14 cellular contexts compared by ENCODE assay signal in genomic region chr3:151561878-151562277, GRCh38.
DNase-seq lines count a peak whose midpoint lies in the region; ATAC-seq, FAIRE-seq and TF ChIP-seq lines count a peak whose summit lies in the region.
"Had no signal": no experiment of that assay in that cellular context is flagged by ENCODE, and none has a peak within 500 bp of the region (broad histone marks: within the 10 kb centered on the region; RNA-seq: fewer than 3 reads in every experiment).

No MANE protein-coding gene starts in this region.

- no peak for TF ChIP-seq CTCF in astrocyte (IDR thresholded peaks at IDR 0.05; ENCODE audit: insufficient read depth, low read depth, low read length)
- no peak for TF ChIP-seq CTCF in fibroblast of the aortic adventitia (IDR thresholded peaks at IDR 0.05; ENCODE audit: insufficient read depth, low read length)
- TF ChIP-seq CTCF in mesothelial cell of epicardium (IDR thresholded peaks at IDR 0.05; ENCODE audit: unreplicated experiment) = no peak

- H3K4me3 ChIP-seq in astrocyte (ENCODE audit: insufficient read depth, low read depth, low read length) (no peak overlapping the region), fibroblast of the aortic adventitia (ENCODE audit: low read depth, low read length) (no peak overlapping the region)

- no peaks in the 10 kb centered on the region for H3K9me3 ChIP-seq in astrocyte (ENCODE audit: insufficient read depth, low read depth, low read length)

- no peak overlapping the region for H3K9ac ChIP-seq in astrocyte (ENCODE audit: low read length)

- H3K27me3 Mint-ChIP-seq in astrocyte (ENCODE audit: low read depth, unreplicated experiment) (no peaks in the 10 kb centered on the region), mesothelial cell of epicardium (ENCODE audit: low read depth) (no peaks in the 10 kb centered on the region)

- no peaks in the 10 kb centered on the region for H3K27me3 ChIP-seq in astrocyte (ENCODE audit: insufficient read depth, low read length)

- ATAC-seq in HG03135 (IDR thresholded peaks at IDR 0.05; ENCODE audit: unreplicated experiment) = no peak
- ATAC-seq in Right ventricle myocardium superior (ENCODE audit: poor library complexity) = no peak
- no peak for ATAC-seq in HG03520 (IDR thresholded peaks at IDR 0.05; ENCODE audit: unreplicated experiment)

- no peak overlapping the region for H3K27ac ChIP-seq in astrocyte (ENCODE audit: low read depth, low read length)

- no peak overlapping the region for H3K4me2 ChIP-seq in astrocyte (ENCODE audit: low read length)

- H3K27ac Mint-ChIP-seq in astrocyte (ENCODE audit: unreplicated experiment) = no peak overlapping the region
- peak overlapping the region; percentile 14 for H3K27ac Mint-ChIP-seq in mesothelial cell of epicardium
- H3K27ac Mint-ChIP-seq: B cell; CD4-positive, alpha-beta memory T cell; HFFc6 had no signal

- no peak overlapping the region for H2AFZ ChIP-seq in astrocyte (ENCODE audit: low read depth, low read length)

- H3K4me1 Mint-ChIP-seq in astrocyte (ENCODE audit: low read depth, unreplicated experiment) (no peaks in the 10 kb centered on the region), mesothelial cell of epicardium (peaks cover 29% of the 10 kb centered on the region)
- H3K4me1 Mint-ChIP-seq: B cell; CD4-positive, alpha-beta memory T cell had no signal

- H3K4me3 Mint-ChIP-seq in astrocyte (ENCODE audit: unreplicated experiment) = no peak overlapping the region
- H3K4me3 Mint-ChIP-seq in mesothelial cell of epicardium = no peak overlapping the region
- H3K4me3 Mint-ChIP-seq: B cell; CD4-positive, alpha-beta memory T cell; HFFc6 had no signal

- no peaks in the 10 kb centered on the region for H3K9me3 Mint-ChIP-seq in astrocyte (ENCODE audit: unreplicated experiment)
- H3K9me3 Mint-ChIP-seq in mesothelial cell of epicardium = peaks cover 3% of the 10 kb centered on the region
- H3K9me3 Mint-ChIP-seq: CD4-positive, alpha-beta memory T cell; HFFc6 had no signal

- H3K36me3 Mint-ChIP-seq in astrocyte (ENCODE audit: low read depth, unreplicated experiment) (no peaks in the 10 kb centered on the region), mesothelial cell of epicardium (no peaks in the 10 kb centered on the region)
- H3K36me3 Mint-ChIP-seq: CD4-positive, alpha-beta memory T cell had no signal

- no peak for FAIRE-seq in astrocyte (lab: Jason Lieb, UNC)

- no peaks in the 10 kb centered on the region for H3K36me3 ChIP-seq in astrocyte (ENCODE audit: insufficient read depth, low read length)

- intact Hi-C loops in Right ventricle myocardium superior (cut with DNase I) = no loop called here

- no peaks in the 10 kb centered on the region for H3K79me2 ChIP-seq in astrocyte (ENCODE audit: insufficient read depth, low read length)

- H4K20me1 ChIP-seq in astrocyte (ENCODE audit: insufficient read depth, low read length) = no peaks in the 10 kb centered on the region

- no peaks in the 10 kb centered on the region for H3K4me1 ChIP-seq in astrocyte (ENCODE audit: insufficient read depth, low read length)

- DNase-seq in ELF-1 (ENCODE audit: low read depth, low spot score) (peak; percentile 42), astrocyte (ENCODE audit: low read depth) (peak; percentile 60), fibroblast of the aortic adventitia (ENCODE audit: low read depth) (peak; percentile 85), mesothelial cell of epicardium (ENCODE audit: low spot score in 2 of 2, unreplicated experiment in 2 of 2) (no peak), epidermal melanocyte (ENCODE audit: insufficient read length, low spot score) (no peak), Right ventricle myocardium superior (no peak)
- DNase-seq: C1 segment of cervical spinal cord; CD4-positive, alpha-beta memory T cell; DMS53; HCEC 1CT; HFFc6 had no signal

Comparison
In these comparisons a context has a peak if more than half of its experiments do, and no peak if none do; other contexts are left out.
1. DNase-seq: peak in ELF-1 (single experiment), astrocyte (single experiment) and fibroblast of the aortic adventitia (single experiment); none in mesothelial cell of epicardium (0 of 2), epidermal melanocyte (single experiment) and Right ventricle myocardium superior (single experiment).